ENCODE assay signal across 1 cellular context in the genomic region with DNA sequence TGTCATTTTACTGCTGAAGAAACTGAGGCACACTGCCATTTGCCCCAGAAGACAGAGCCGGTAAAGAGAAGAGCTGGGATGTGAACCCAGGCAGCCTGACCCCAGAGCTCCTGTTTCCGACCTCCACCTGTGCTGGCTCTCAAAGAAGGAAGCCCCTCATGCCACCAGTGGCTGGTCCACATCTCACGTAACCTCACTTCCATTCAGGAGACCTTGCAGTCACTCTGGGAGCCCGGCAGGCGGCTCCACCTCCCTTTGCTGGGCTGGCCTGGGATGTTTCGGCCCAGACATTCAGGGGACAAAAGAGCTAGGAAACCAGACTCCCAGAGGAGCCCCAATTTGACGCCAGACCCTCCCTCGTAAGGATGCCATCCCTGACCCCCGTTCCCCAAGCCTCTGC.
TF ChIP-seq lines count a peak whose summit lies in the region.

No MANE protein-coding gene starts in this region.

TF ChIP-seq in SK-N-SH, 30 proteins besides CTCF, POLR2A, EP300 and RAD21:
- TF ChIP-seq, protein P1, sequence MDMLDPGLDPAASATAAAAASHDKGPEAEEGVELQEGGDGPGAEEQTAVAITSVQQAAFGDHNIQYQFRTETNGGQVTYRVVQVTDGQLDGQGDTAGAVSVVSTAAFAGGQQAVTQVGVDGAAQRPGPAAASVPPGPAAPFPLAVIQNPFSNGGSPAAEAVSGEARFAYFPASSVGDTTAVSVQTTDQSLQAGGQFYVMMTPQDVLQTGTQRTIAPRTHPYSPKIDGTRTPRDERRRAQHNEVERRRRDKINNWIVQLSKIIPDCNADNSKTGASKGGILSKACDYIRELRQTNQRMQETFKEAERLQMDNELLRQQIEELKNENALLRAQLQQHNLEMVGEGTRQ (IDR thresholded peaks at IDR 0.05; ENCODE audit: borderline replicate concordance, low read depth, low read length): no peak
- TF ChIP-seq POLR2AphosphoS5 (IDR thresholded peaks at IDR 0.05; ENCODE audit: low read depth, low read length): no peak
- no peak for TF ChIP-seq TCF12 (IDR thresholded peaks at IDR 0.05)
- TF ChIP-seq FOXJ3 (CRISPR knock-in tag; IDR thresholded peaks at IDR 0.05): no peak
